In the genomic region with DNA sequence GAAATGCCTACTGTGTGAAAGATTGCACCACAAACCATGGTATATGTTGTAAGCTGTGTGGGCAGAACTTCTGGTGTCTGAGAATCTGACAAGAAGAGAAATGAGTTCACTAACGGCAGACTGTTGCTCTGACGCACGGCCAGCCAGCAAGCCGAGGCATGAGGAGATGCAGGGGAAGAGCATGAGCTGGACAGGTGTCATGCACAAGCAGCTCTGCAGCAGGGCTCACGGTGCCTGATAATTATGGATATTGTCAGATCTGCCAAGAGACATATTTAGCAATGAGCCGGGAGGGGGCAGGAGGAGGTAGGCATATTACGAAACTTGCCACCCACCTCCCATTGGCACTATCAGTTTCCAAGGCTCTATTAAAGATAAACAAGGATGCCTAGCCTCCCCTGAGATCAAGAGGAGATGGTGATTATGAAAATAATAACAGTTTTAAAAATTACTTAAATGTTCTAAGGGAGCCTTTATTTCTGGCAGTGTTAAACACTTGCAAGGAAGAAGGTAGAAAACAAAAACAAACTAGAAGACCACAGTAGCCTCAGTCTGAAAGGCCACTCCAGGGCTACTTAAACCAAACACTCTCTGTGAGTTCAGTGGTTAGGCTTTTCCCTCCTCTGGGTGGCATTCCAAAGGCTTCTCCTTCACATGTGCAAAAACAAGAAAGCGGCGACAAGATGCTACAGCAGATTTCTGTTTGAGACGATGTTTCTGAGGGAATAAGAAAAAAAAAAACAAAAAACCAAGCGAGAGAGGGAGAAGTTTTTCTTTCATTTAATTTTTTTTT, we compare ENCODE assay signal across 12 cellular contexts.
DNase-seq lines count a peak whose midpoint lies in the region; TF ChIP-seq lines count a peak whose summit lies in the region.
"Had no signal": no experiment of that assay in that cellular context is flagged by ENCODE, and none has a peak within 500 bp of the region (broad histone marks: within the 10 kb centered on the region; RNA-seq: fewer than 3 reads in every experiment).

No MANE protein-coding gene starts in this region.

- H2BK5ac ChIP-seq in neuronal stem cell (ENCODE audit: low read length), result no peak overlapping the region

- H2AFZ ChIP-seq in neuronal stem cell (ENCODE audit: low read length), result peak overlapping the region; percentile 42

- H3K27me3 Mint-ChIP-seq in chondrocyte (ENCODE audit: low read depth) (no peaks in the 10 kb centered on the region), endothelial cell (ENCODE audit: unreplicated experiment) (peaks cover 2% of the 10 kb centered on the region)
- H3K27me3 Mint-ChIP-seq: stimulated activated memory B cell treated with anti-CD40 and anti-IgM and Interleukin-4, amounts not matched to agents 10 μg/mL and 1 μg/mL and 100 μg/mL, for 72 hours had no signal

- H3K4me3 ChIP-seq in HEK293 (ENCODE audit: low read depth, low read length), result no peak overlapping the region
- H3K4me3 ChIP-seq in neuronal stem cell (ENCODE audit: low read length in 2 of 2), result no peak overlapping the region
- H3K4me3 ChIP-seq in ascending aorta, result no peak overlapping the region
- H3K4me3 ChIP-seq: BLaER1 treated with 17β-estradiol and CSF1 and Interleukin-3, amounts not matched to agents 10 nM and 100 nM had no signal

- no peak overlapping the region for H2AK5ac ChIP-seq in neuronal stem cell (ENCODE audit: low read depth, low read length)

- H3K27ac ChIP-seq in HEK293 (ENCODE audit: extremely low read depth, low read depth, low read length) (no peak overlapping the region), neuronal stem cell (replicated peaks; ENCODE audit: low read length) (no peak overlapping the region), ascending aorta (no peak overlapping the region)
- H3K27ac ChIP-seq: BLaER1 treated with 17β-estradiol and CSF1 and Interleukin-3, amounts not matched to agents 10 nM and 100 nM had no signal

- H3K36me3 ChIP-seq in HEK293 (ENCODE audit: control insufficient read depth in 2 of 2, insufficient read depth in 1 of 2, low read length in 2 of 2) (no peaks in the 10 kb centered on the region), neuronal stem cell (replicated peaks in 1 of 2; ENCODE audit: control insufficient read depth in 2 of 2, insufficient read depth in 2 of 2, low read length in 2 of 2) (no peaks in the 10 kb centered on the region), ascending aorta (no peaks in the 10 kb centered on the region)

- H3K36me3 Mint-ChIP-seq in chondrocyte (ENCODE audit: low read depth), result peaks cover 2% of the 10 kb centered on the region
- H3K36me3 Mint-ChIP-seq in endothelial cell (ENCODE audit: low read depth, unreplicated experiment), result no peaks in the 10 kb centered on the region
- H3K36me3 Mint-ChIP-seq: stimulated activated memory B cell treated with anti-CD40 and anti-IgM and Interleukin-4, amounts not matched to agents 10 μg/mL and 1 μg/mL and 100 μg/mL, for 72 hours had no signal

- intact Hi-C loops in ascending aorta (cut with DNase I), result no loop called here

- no peaks in the 10 kb centered on the region for H3K9me3 ChIP-seq in HEK293 (ENCODE audit: control insufficient read depth, insufficient read depth, low read depth, low read length)
- no peaks in the 10 kb centered on the region for H3K9me3 ChIP-seq in neuronal stem cell (replicated peaks in 1 of 2; ENCODE audit: control insufficient read depth in 2 of 2, insufficient read depth in 1 of 2, low read depth in 1 of 2, low read length in 2 of 2)
- H3K9me3 ChIP-seq in ascending aorta, result no peaks in the 10 kb centered on the region

- no peak overlapping the region for H3K18ac ChIP-seq in neuronal stem cell (ENCODE audit: low read length)

- no peak overlapping the region for H4K91ac ChIP-seq in neuronal stem cell (ENCODE audit: low read depth, low read length, poor library complexity)

- H3K9ac ChIP-seq in neuronal stem cell (ENCODE audit: low read depth, low read length, poor library complexity), result no peak overlapping the region
- H3K9ac ChIP-seq: BLaER1 treated with 17β-estradiol and CSF1 and Interleukin-3, amounts not matched to agents 10 nM and 100 nM had no signal

- CTCF ChIA-PET in HEK293 (lab: Yijun Ruan, JAX), result interaction anchor here (0.5 to 0.7 kb wide), 2 partner anchors 257 to 536 kb away, joined by 3 read pairs; no protein-coding TSS in a partner anchor

- TF ChIP-seq CTCF in HEK293 (tag by site-specific recombination; IDR thresholded peaks at IDR 0.05) (no peak), chondrocyte (IDR thresholded peaks at IDR 0.05) (no peak), endothelial cell (IDR thresholded peaks at IDR 0.05; ENCODE audit: unreplicated experiment) (no peak), ascending aorta (IDR thresholded peaks at IDR 0.05) (no peak)

- peak overlapping the region; percentile 29 for H3K27ac Mint-ChIP-seq in chondrocyte (ENCODE audit: unreplicated experiment)
- no peak overlapping the region for H3K27ac Mint-ChIP-seq in endothelial cell (ENCODE audit: unreplicated experiment)
- H3K27ac Mint-ChIP-seq: stimulated activated memory B cell treated with anti-CD40 and anti-IgM and Interleukin-4, amounts not matched to agents 10 μg/mL and 1 μg/mL and 100 μg/mL, for 72 hours had no signal

- no peaks in the 10 kb centered on the region for H3K9me3 Mint-ChIP-seq in chondrocyte (ENCODE audit: low read depth)
- H3K9me3 Mint-ChIP-seq in endothelial cell (ENCODE audit: unreplicated experiment), result no peaks in the 10 kb centered on the region
- H3K9me3 Mint-ChIP-seq: stimulated activated memory B cell treated with anti-CD40 and anti-IgM and Interleukin-4, amounts not matched to agents 10 μg/mL and 1 μg/mL and 100 μg/mL, for 72 hours had no signal

- no peak overlapping the region for H2BK12ac ChIP-seq in neuronal stem cell (ENCODE audit: low read length)

- no peak overlapping the region for H3K4me2 ChIP-seq in neuronal stem cell (ENCODE audit: insufficient read depth, low read length, poor library complexity, severe bottlenecking)
- H3K4me2 ChIP-seq: BLaER1 treated with 17β-estradiol and CSF1 and Interleukin-3, amounts not matched to agents 10 nM and 100 nM had no signal

- H3K14ac ChIP-seq in neuronal stem cell (ENCODE audit: low read length), result no peak overlapping the region

- H3K4me1 ChIP-seq in HEK293 (ENCODE audit: control insufficient read depth, insufficient read depth, low read length) (peaks cover 9% of the 10 kb centered on the region), neuronal stem cell (ENCODE audit: control insufficient read depth in 2 of 2, insufficient read depth in 1 of 2, low read depth in 1 of 2, low read length in 2 of 2) (no peaks in the 10 kb centered on the region), ascending aorta (no peaks in the 10 kb centered on the region)

- H3K27me3 ChIP-seq in neuronal stem cell (ENCODE audit: control insufficient read depth in 3 of 3, insufficient read depth in 3 of 3, low read depth in 1 of 3, low read length in 3 of 3) (no peaks in the 10 kb centered on the region), ascending aorta (no peaks in the 10 kb centered on the region)
- H3K27me3 ChIP-seq: BLaER1 treated with 17β-estradiol and CSF1 and Interleukin-3, amounts not matched to agents 10 nM and 100 nM had no signal

- no CpG with 5 or more reads among the region's 11 CpGs for WGBS in neuronal stem cell (ENCODE audit: extremely low coverage in 2 of 2, insufficient read length in 2 of 2, insufficient replicate concordance in 1 of 2), 2 donors

- H2BK120ac ChIP-seq in neuronal stem cell (ENCODE audit: low read depth, low read length), result no peak overlapping the region

- peaks cover 42% of the 10 kb centered on the region for H3K4me1 Mint-ChIP-seq in chondrocyte (ENCODE audit: low read depth)
- peaks cover 9% of the 10 kb centered on the region for H3K4me1 Mint-ChIP-seq in endothelial cell (ENCODE audit: unreplicated experiment)
- H3K4me1 Mint-ChIP-seq: stimulated activated memory B cell treated with anti-CD40 and anti-IgM and Interleukin-4, amounts not matched to agents 10 μg/mL and 1 μg/mL and 100 μg/mL, for 72 hours had no signal

- H3K4me3 Mint-ChIP-seq in chondrocyte (ENCODE audit: unreplicated experiment), result no peak overlapping the region
- H3K4me3 Mint-ChIP-seq in endothelial cell (ENCODE audit: unreplicated experiment), result no peak overlapping the region
- H3K4me3 Mint-ChIP-seq: stimulated activated memory B cell treated with anti-CD40 and anti-IgM and Interleukin-4, amounts not matched to agents 10 μg/mL and 1 μg/mL and 100 μg/mL, for 72 hours had no signal

- peak; percentile 91 for DNase-seq in NCI-H2171 treated with DMSO at 0.1 percent for 48 hours (lab: John Stamatoyannopoulos, UW)
- DNase-seq in chondrocyte (ENCODE audit: low spot score), result no peak
- no peak for DNase-seq in neuronal stem cell (ENCODE audit: low spot score)
- DNase-seq in COLO668 (lab: John Stamatoyannopoulos, UW; ENCODE audit: unreplicated experiment), result no peak
- no peak for DNase-seq in mesenteric fat pad (ENCODE audit: low spot score)
- DNase-seq in endothelial cell (ENCODE audit: low spot score), result no peak
- DNase-seq in ascending aorta (ENCODE audit: low spot score in 2 of 2), result no peak
- DNase-seq: GDM1, NCI-H2029 had no signal

- H2BK15ac ChIP-seq in neuronal stem cell (ENCODE audit: low read length), result no peak overlapping the region

- H3K23ac ChIP-seq in neuronal stem cell (ENCODE audit: low read depth, low read length, poor library complexity), result no peak overlapping the region

- H3K79me1 ChIP-seq in neuronal stem cell (ENCODE audit: low read depth, low read length), result no peaks in the 10 kb centered on the region

- no peak overlapping the region for H3K4ac ChIP-seq in neuronal stem cell (ENCODE audit: low read length)

- POLR2A ChIA-PET in HEK293 (lab: Yijun Ruan, JAX), result interaction anchor here (0.6 kb wide), 1 partner anchor 195 kb away, joined by 3 read pairs; no protein-coding TSS in a partner anchor

- no peak overlapping the region for H4K8ac ChIP-seq in neuronal stem cell (ENCODE audit: low read depth, low read length)

TF ChIP-seq in HEK293, 187 proteins besides CTCF, POLR2A, EP300 and RAD21:
- no peak for TF ChIP-seq ZNF530 (tag by site-specific recombination; IDR thresholded peaks at IDR 0.05; ENCODE audit: low read depth)
- peak; percentile 70 for TF ChIP-seq SCRT2 (tag by site-specific recombination; IDR thresholded peaks at IDR 0.05)
- no peak for TF ChIP-seq ZNF366 (tag by site-specific recombination; conservative IDR thresholded peaks at IDR 0.05)
- no peak for TF ChIP-seq ZNF596 (tag by site-specific recombination; IDR thresholded peaks at IDR 0.05)
- TF ChIP-seq ZNF24 (tag by site-specific recombination; IDR thresholded peaks at IDR 0.05), result no peak
- TF ChIP-seq ZNF747 (tag by site-specific recombination; IDR thresholded peaks at IDR 0.05), result no peak
- TF ChIP-seq ZNF501 (tag by site-specific recombination; IDR thresholded peaks at IDR 0.05), result no peak
- no peak for TF ChIP-seq MZF1 (tag by site-specific recombination; IDR thresholded peaks at IDR 0.05; ENCODE audit: borderline replicate concordance)
TF ChIP-seq in HEK293: peak in this region for 1.
